21 cellular contexts compared by ENCODE assay signal in the genomic region with DNA sequence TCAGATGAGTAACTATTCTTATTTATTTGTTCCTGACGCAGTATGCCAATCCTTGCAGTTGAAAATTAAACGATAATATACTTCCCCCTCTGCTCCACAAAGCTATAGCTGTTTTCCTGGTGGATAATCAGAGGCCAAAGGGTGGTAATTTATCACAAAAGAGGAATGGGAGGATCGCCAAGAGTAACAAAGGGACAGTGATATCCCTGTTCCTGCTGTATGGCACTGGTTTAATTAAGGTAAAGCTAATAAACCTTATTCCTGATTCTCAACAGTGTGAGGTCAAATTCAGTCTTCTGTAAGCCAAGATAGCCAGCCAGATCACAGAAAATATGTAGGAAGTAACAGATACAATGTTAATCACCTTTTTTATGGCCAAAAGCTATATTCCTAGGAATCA.
"Had no signal": no experiment of that assay in that cellular context is flagged by ENCODE, and none has a peak within 500 bp of the region (broad histone marks: within the 10 kb centered on the region; RNA-seq: fewer than 3 reads in every experiment).

No MANE protein-coding gene starts in this region.

- H3K4me3 Mint-ChIP-seq: activated CD4-positive, alpha-beta memory T cell treated with anti-CD3 and anti-CD28 coated beads, Interleukin-2, amount 10 ng/mL, durations not matched to agents 7 days and 5 days; activated CD4-positive, alpha-beta T cell treated with anti-CD3 and anti-CD28 coated beads, Interleukin-2, amount 10 ng/mL, durations not matched to agents 24 days and 14 days; activated naive CD8-positive, alpha-beta T cell treated with anti-CD3 and anti-CD28 coated beads, Interleukin-2, amount 50 U/mL, for 24 hours; activated T-cell treated with anti-CD3 and anti-CD28 coated beads, Interleukin-2, amount 50 U/mL, for 72 hours; natural killer cell treated with Interleukin-12 subunit alpha and Interleukin-12 subunit beta and Interleukin-15 and Interleukin-18, amount 100 ng/mL, for 72 hours had no signal

- H3K27me3 ChIP-seq: upper lobe of right lung had no signal

- H3K27me3 Mint-ChIP-seq: activated CD4-positive, alpha-beta memory T cell treated with anti-CD3 and anti-CD28 coated beads, Interleukin-2, amount 10 ng/mL, durations not matched to agents 7 days and 5 days; activated CD4-positive, alpha-beta T cell treated with anti-CD3 and anti-CD28 coated beads, Interleukin-2, amount 10 ng/mL, durations not matched to agents 24 days and 14 days; activated naive CD8-positive, alpha-beta T cell treated with anti-CD3 and anti-CD28 coated beads, Interleukin-2, amount 50 U/mL, for 24 hours; natural killer cell treated with Interleukin-12 subunit alpha and Interleukin-12 subunit beta and Interleukin-15 and Interleukin-18, amount 100 ng/mL, for 72 hours had no signal

- H3K27ac Mint-ChIP-seq: activated CD4-positive, alpha-beta memory T cell treated with anti-CD3 and anti-CD28 coated beads, Interleukin-2, amount 10 ng/mL, durations not matched to agents 7 days and 5 days; activated CD4-positive, alpha-beta T cell treated with anti-CD3 and anti-CD28 coated beads, Interleukin-2, amount 10 ng/mL, durations not matched to agents 24 days and 14 days; activated naive CD8-positive, alpha-beta T cell treated with anti-CD3 and anti-CD28 coated beads, Interleukin-2, amount 50 U/mL, for 24 hours; activated T-cell treated with anti-CD3 and anti-CD28 coated beads, Interleukin-2, amount 50 U/mL, for 72 hours; natural killer cell treated with Interleukin-12 subunit alpha and Interleukin-12 subunit beta and Interleukin-15 and Interleukin-18, amount 100 ng/mL, for 72 hours had no signal

- H3K9me3 ChIP-seq: upper lobe of right lung had no signal

- H3K4me1 ChIP-seq: left ventricle myocardium inferior, parathyroid adenoma, upper lobe of right lung had no signal

- DNase-seq: activated CD4-positive, alpha-beta memory T cell treated with anti-CD3 and anti-CD28 coated beads, Interleukin-2, amount 10 ng/mL, durations not matched to agents 7 days and 5 days; activated CD4-positive, alpha-beta T cell treated with anti-CD3 and anti-CD28 coated beads, Interleukin-2, amount 10 ng/mL, durations not matched to agents 24 days and 14 days; activated effector memory CD4-positive, alpha-beta T cell treated with Interleukin-2 at 50 U/mL for 16 hours; activated naive CD4-positive, alpha-beta T cell treated with anti-CD3 and anti-CD28 coated beads, Interleukin-2, amount 50 U/mL, for 16 hours; activated naive CD8-positive, alpha-beta T cell treated with anti-CD3 and anti-CD28 coated beads, Interleukin-2, amount 50 U/mL, for 24 hours; activated T-cell treated with anti-CD3 and anti-CD28 coated beads, Interleukin-2, amount 50 U/mL, for 72 hours; cerebellar nuclear complex; cortex of kidney; effector CD4-positive, alpha-beta T cell; erythroblast; foreskin fibroblast; kidney; left ventricle myocardium inferior; right cardiac atrium; stimulated activated CD4-positive, alpha-beta T cell treated with anti-CD3 and anti-CD28 coated beads, Interleukin-12 subunit alpha, Interleukin-12 subunit beta, amount 100 ng/mL, for 4 hours; stimulated activated CD4-positive, alpha-beta T cell treated with anti-CD3 and anti-CD28 coated beads, Interleukin-4, amount 100 ng/mL, for 4 hours; stimulated activated naive CD8-positive, alpha-beta T cell treated with anti-CD3 and anti-CD28 coated beads, Interleukin-15, Interleukin-2, amounts not matched to agents 100 U/mL and 50 U/mL, for 24 hours; upper lobe of right lung had no signal

- H3K27ac ChIP-seq: left ventricle myocardium inferior, parathyroid adenoma, upper lobe of right lung had no signal

- H3K4me3 ChIP-seq: left ventricle myocardium inferior, upper lobe of right lung had no signal

- H3K36me3 ChIP-seq: left ventricle myocardium inferior, upper lobe of right lung had no signal

- ATAC-seq: activated CD4-positive, CD25-positive, alpha-beta regulatory T cell treated with anti-CD3 and anti-CD28 coated beads, Interleukin-2, amount 50 U/mL, for 24 hours; activated naive CD8-positive, alpha-beta T cell treated with anti-CD3 and anti-CD28 coated beads, Interleukin-2, amount 50 U/mL, for 24 hours; activated T-cell treated with anti-CD3 and anti-CD28 coated beads, Interleukin-2, amount 50 U/mL, for 72 hours; natural killer cell treated with Interleukin-12 subunit alpha and Interleukin-12 subunit beta and Interleukin-15 and Interleukin-18, amount 100 ng/mL, for 72 hours; right cardiac atrium; stimulated activated naive CD8-positive, alpha-beta T cell treated with anti-CD3 and anti-CD28 coated beads, Interleukin-15, Interleukin-2, amounts not matched to agents 100 U/mL and 50 U/mL, for 24 hours; upper lobe of right lung had no signal
